Comparison of ENCODE assay signal across 13 cellular contexts in genomic region chr7:123769371-123769770, GRCh38. TPM values are rescaled to one million over a fixed set of nuclear protein-coding genes. Genes with fewer than 3 reads are reported as not detected.
DNase-seq lines count a peak whose midpoint lies in the region; TF ChIP-seq lines count a peak whose summit lies in the region.
"Had no signal": no experiment of that assay in that cellular context is flagged by ENCODE, and none has a peak within 500 bp of the region (broad histone marks: within the 10 kb centered on the region; RNA-seq: fewer than 3 reads in every experiment).

No MANE protein-coding gene starts in this region.

- no peaks in the 10 kb centered on the region for H3K27me3 ChIP-seq in ACC112 (ENCODE audit: insufficient read depth, low read length)
- H3K27me3 ChIP-seq in adipocyte (replicated peaks; ENCODE audit: control insufficient read depth, insufficient read depth, low read length), result no peaks in the 10 kb centered on the region
- H3K27me3 ChIP-seq in right atrium auricular region, result no peaks in the 10 kb centered on the region
- H3K27me3 ChIP-seq: BLaER1 treated with 17β-estradiol and CSF1 and Interleukin-3, amounts not matched to agents 10 nM and 100 nM; esophagus squamous epithelium had no signal

- H3K79me2 ChIP-seq in ACC112 (ENCODE audit: control insufficient read depth, insufficient read depth, low read length, unreplicated experiment), result no peaks in the 10 kb centered on the region

- no peak overlapping the region for H3K4me3 ChIP-seq in ACC112 (ENCODE audit: low read depth, low read length)
- peak overlapping the region; percentile 3 for H3K4me3 ChIP-seq in adipocyte (ENCODE audit: low read length)
- no peak overlapping the region for H3K4me3 ChIP-seq in right atrium auricular region
- H3K4me3 ChIP-seq: BLaER1 treated with 17β-estradiol and CSF1 and Interleukin-3, amounts not matched to agents 10 nM and 100 nM; esophagus squamous epithelium had no signal

- H2AFZ ChIP-seq in ACC112 (ENCODE audit: low read length, unreplicated experiment), result no peak overlapping the region

- no peak for TF ChIP-seq CTCF in right atrium auricular region (IDR thresholded peaks at IDR 0.05)

- H3K27ac ChIP-seq in ACC112 (ENCODE audit: low read depth, low read length), result peak overlapping the region; percentile 29
- H3K27ac ChIP-seq in right atrium auricular region, result no peak overlapping the region

- no peak overlapping the region for H3K9ac ChIP-seq in adipocyte (ENCODE audit: low read length)
- H3K9ac ChIP-seq: BLaER1 treated with 17β-estradiol and CSF1 and Interleukin-3, amounts not matched to agents 10 nM and 100 nM had no signal

- DNase-seq in HT-29 (ENCODE audit: low spot score) (peak; percentile 38), adipocyte (ENCODE audit: low read depth) (no peak), right atrium auricular region (ENCODE audit: low spot score) (peak; percentile 65), ecto neural progenitor cell (ENCODE audit: low spot score) (no peak), NAMALWA (ENCODE audit: low spot score) (no peak), NCI-H2227 treated with DMSO at 0.1 percent for 48 hours (lab: John Stamatoyannopoulos, UW) (no peak)
- DNase-seq in stimulated activated CD4-positive, alpha-beta T cell treated with anti-CD3 and anti-CD28 coated beads, Interleukin-4, amount 100 ng/mL, for 1 hour, result no peak
- DNase-seq: activated T-cell treated with anti-CD3 and anti-CD28 coated beads, Interleukin-2, amount 50 U/mL, for 48 hours; esophagus squamous epithelium; NCI-H1694; T-helper 17 cell had no signal

- H3K4me1 ChIP-seq in ACC112 (ENCODE audit: control insufficient read depth, insufficient read depth, low read length, unreplicated experiment) (peaks cover 28% of the 10 kb centered on the region), adipocyte (ENCODE audit: control insufficient read depth, insufficient read depth, low read length) (peaks cover 22% of the 10 kb centered on the region), right atrium auricular region (no peaks in the 10 kb centered on the region)

- H3K9me3 ChIP-seq in adipocyte (ENCODE audit: control insufficient read depth, low read length) (no peaks in the 10 kb centered on the region), right atrium auricular region (no peaks in the 10 kb centered on the region)
- H3K9me3 ChIP-seq: BLaER1 treated with 17β-estradiol and CSF1 and Interleukin-3, amounts not matched to agents 10 nM and 100 nM; esophagus squamous epithelium had no signal

- H3K36me3 ChIP-seq in ACC112 (ENCODE audit: insufficient read depth, low read length) (no peaks in the 10 kb centered on the region), adipocyte (ENCODE audit: control insufficient read depth, insufficient read depth, low read length, severe bottlenecking) (no peaks in the 10 kb centered on the region), right atrium auricular region (no peaks in the 10 kb centered on the region)
- H3K36me3 ChIP-seq: BLaER1 treated with 17β-estradiol and CSF1 and Interleukin-3, amounts not matched to agents 10 nM and 100 nM; esophagus squamous epithelium had no signal

RNA-seq across cellular contexts. Expression of gene WASL, which starts 20.6 kb away (rescaled TPM):
- total RNA-seq in HT-29 (2014; rRNA removed; shearing (Covaris generic)), result 8.9 and 9.7 TPM in 2 replicates
- 10 to 100 TPM; 20.9 to 24.7 TPM for total RNA-seq in right atrium auricular region

Comparison
In these comparisons a context has a peak if more than half of its experiments do, and no peak if none do; other contexts are left out.
1. DNase-seq: peak in HT-29 (single experiment) and right atrium auricular region (single experiment); none in adipocyte (single experiment), ecto neural progenitor cell (single experiment), NAMALWA (single experiment), stimulated activated CD4-positive, alpha-beta T cell treated with anti-CD3 and anti-CD28 coated beads, Interleukin-4, amount 100 ng/mL, for 1 hour (single experiment) and NCI-H2227 treated with DMSO at 0.1 percent for 48 hours (single experiment).